In genomic region chr19:7292950-7293794, GRCh38 we compare ENCODE assay signal across 1 cellular context.
TF ChIP-seq lines count a peak whose summit lies in the region.

No MANE protein-coding gene starts in this region.

TF ChIP-seq in HepG2, 621 proteins besides CTCF, POLR2A, EP300 and RAD21 (continued from another document and continues in another):
- no peak for TF ChIP-seq ZHX2 (IDR thresholded peaks at IDR 0.05; ENCODE audit: low read depth)
- TF ChIP-seq ZHX2 (CRISPR knock-in tag; IDR thresholded peaks at IDR 0.05; ENCODE audit: borderline replicate concordance), result no peak
- TF ChIP-seq U2AF1 (optimal IDR thresholded peaks at IDR 0.05; ENCODE audit: low read depth, low read length), result no peak
- no peak for TF ChIP-seq ATM (IDR thresholded peaks at IDR 0.05; ENCODE audit: borderline replicate concordance)
- no peak for TF ChIP-seq DMTF1 (CRISPR knock-in tag; IDR thresholded peaks at IDR 0.05)
- TF ChIP-seq, protein P1, sequence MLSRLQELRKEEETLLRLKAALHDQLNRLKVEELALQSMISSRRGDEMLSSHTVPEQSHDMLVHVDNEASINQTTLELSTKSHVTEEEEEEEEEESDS (CRISPR knock-in tag; IDR thresholded peaks at IDR 0.05; ENCODE audit: borderline replicate concordance), result no peak
- TF ChIP-seq KLF11 (CRISPR knock-in tag; IDR thresholded peaks at IDR 0.05), result no peak
- TF ChIP-seq JUN (CRISPR knock-in tag; IDR thresholded peaks at IDR 0.05), result no peak
- 0 out of 2 replicates have a peak, but pooled peaks have one; percentile 65 for TF ChIP-seq GZF1 (CRISPR knock-in tag; IDR thresholded peaks at IDR 0.05)
- no peak for TF ChIP-seq MATR3 (CRISPR knock-in tag; IDR thresholded peaks at IDR 0.05)
- TF ChIP-seq REPIN1 (CRISPR knock-in tag; IDR thresholded peaks at IDR 0.05; ENCODE audit: borderline replicate concordance, low read depth), result no peak
- no peak for TF ChIP-seq IKZF1 (IDR thresholded peaks at IDR 0.05)
- no peak for TF ChIP-seq ZNF207 (IDR thresholded peaks at IDR 0.05; ENCODE audit: borderline replicate concordance)
- peak; percentile 67; the same call in 1 of the 2 replicates for TF ChIP-seq KDM1A (CRISPR knock-in tag; IDR thresholded peaks at IDR 0.05)
- no peak for TF ChIP-seq AGO1 (IDR thresholded peaks at IDR 0.05; ENCODE audit: low read depth, low read length, poor library complexity, severe bottlenecking)
- TF ChIP-seq ARNTL (CRISPR knock-in tag; IDR thresholded peaks at IDR 0.05), result no peak
- TF ChIP-seq NAIF1 (CRISPR knock-in tag; IDR thresholded peaks at IDR 0.05; ENCODE audit: borderline replicate concordance), result no peak; the same call in 1 of the 2 replicates
- TF ChIP-seq ZBTB10 (CRISPR knock-in tag; IDR thresholded peaks at IDR 0.05; ENCODE audit: borderline replicate concordance), result no peak; the same call in 1 of the 2 replicates
- TF ChIP-seq ATF7 (IDR thresholded peaks at IDR 0.05), result no peak
- no peak for TF ChIP-seq ATF7 (CRISPR knock-in tag; IDR thresholded peaks at IDR 0.05)
- no peak for TF ChIP-seq HMGXB3 (CRISPR knock-in tag; IDR thresholded peaks at IDR 0.05; ENCODE audit: borderline replicate concordance)
- TF ChIP-seq, protein P2, sequence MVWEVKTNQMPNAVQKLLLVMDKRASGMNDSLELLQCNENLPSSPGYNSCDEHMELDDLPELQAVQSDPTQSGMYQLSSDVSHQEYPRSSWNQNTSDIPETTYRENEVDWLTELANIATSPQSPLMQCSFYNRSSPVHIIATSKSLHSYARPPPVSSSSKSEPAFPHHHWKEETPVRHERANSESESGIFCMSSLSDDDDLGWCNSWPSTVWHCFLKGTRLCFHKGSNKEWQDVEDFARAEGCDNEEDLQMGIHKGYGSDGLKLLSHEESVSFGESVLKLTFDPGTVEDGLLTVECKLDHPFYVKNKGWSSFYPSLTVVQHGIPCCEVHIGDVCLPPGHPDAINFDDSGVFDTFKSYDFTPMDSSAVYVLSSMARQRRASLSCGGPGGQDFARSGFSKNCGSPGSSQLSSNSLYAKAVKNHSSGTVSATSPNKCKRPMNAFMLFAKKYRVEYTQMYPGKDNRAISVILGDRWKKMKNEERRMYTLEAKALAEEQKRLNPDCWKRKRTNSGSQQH (CRISPR knock-in tag; IDR thresholded peaks at IDR 0.05; ENCODE audit: low read depth), result 0 out of 2 replicates have a peak, but pooled peaks have one; percentile 45
- peak; percentile 35; the same call in 1 of the 2 replicates for TF ChIP-seq ZNF598 (CRISPR knock-in tag; IDR thresholded peaks at IDR 0.05; ENCODE audit: borderline replicate concordance)
- TF ChIP-seq MYC (CRISPR knock-in tag; IDR thresholded peaks at IDR 0.05; ENCODE audit: borderline replicate concordance), result peak; percentile 43; the same call in 1 of the 2 replicates
- no peak for TF ChIP-seq FUBP1 (CRISPR knock-in tag; IDR thresholded peaks at IDR 0.05; ENCODE audit: borderline replicate concordance)
- TF ChIP-seq TRAFD1 (CRISPR knock-in tag; IDR thresholded peaks at IDR 0.05; ENCODE audit: borderline replicate concordance), result no peak
- TF ChIP-seq ZNF768 (CRISPR knock-in tag; IDR thresholded peaks at IDR 0.05), result no peak; the same call in 1 of the 2 replicates
- TF ChIP-seq ZFY (CRISPR knock-in tag; IDR thresholded peaks at IDR 0.05), result no peak; the same call in 1 of the 2 replicates
- no peak for TF ChIP-seq RNF2 (conservative IDR thresholded peaks at IDR 0.05; ENCODE audit: low read depth)
- no peak for TF ChIP-seq ZMYM4 (CRISPR knock-in tag; IDR thresholded peaks at IDR 0.05)
- TF ChIP-seq CEBPG (CRISPR knock-in tag; IDR thresholded peaks at IDR 0.05), result no peak
- TF ChIP-seq ZNF460 (CRISPR knock-in tag; IDR thresholded peaks at IDR 0.05; ENCODE audit: borderline replicate concordance), result no peak
- no peak for TF ChIP-seq ZBTB21 (CRISPR knock-in tag; IDR thresholded peaks at IDR 0.05)
- TF ChIP-seq, protein P3, sequence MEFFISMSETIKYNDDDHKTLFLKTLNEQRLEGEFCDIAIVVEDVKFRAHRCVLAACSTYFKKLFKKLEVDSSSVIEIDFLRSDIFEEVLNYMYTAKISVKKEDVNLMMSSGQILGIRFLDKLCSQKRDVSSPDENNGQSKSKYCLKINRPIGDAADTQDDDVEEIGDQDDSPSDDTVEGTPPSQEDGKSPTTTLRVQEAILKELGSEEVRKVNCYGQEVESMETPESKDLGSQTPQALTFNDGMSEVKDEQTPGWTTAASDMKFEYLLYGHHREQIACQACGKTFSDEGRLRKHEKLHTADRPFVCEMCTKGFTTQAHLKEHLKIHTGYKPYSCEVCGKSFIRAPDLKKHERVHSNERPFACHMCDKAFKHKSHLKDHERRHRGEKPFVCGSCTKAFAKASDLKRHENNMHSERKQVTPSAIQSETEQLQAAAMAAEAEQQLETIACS (CRISPR knock-in tag; IDR thresholded peaks at IDR 0.05), result peak; percentile 86
- TF ChIP-seq ZNF775 (CRISPR knock-in tag; IDR thresholded peaks at IDR 0.05; ENCODE audit: borderline replicate concordance), result no peak
